9 cellular contexts compared by ENCODE assay signal in genomic region chr1:223233410-223234163, GRCh38.
DNase-seq lines count a peak whose midpoint lies in the region; ATAC-seq and TF ChIP-seq lines count a peak whose summit lies in the region.
"Had no signal": no experiment of that assay in that cellular context is flagged by ENCODE, and none has a peak within 500 bp of the region (broad histone marks: within the 10 kb centered on the region; RNA-seq: fewer than 3 reads in every experiment).

No MANE protein-coding gene starts in this region.

- no peaks in the 10 kb centered on the region for H3K36me3 Mint-ChIP-seq in activated T-cell treated with anti-CD3 and anti-CD28 coated beads, Interleukin-2, amount 50 U/mL, for 4 hours (ENCODE audit: insufficient read depth)
- peaks cover 2% of the 10 kb centered on the region for H3K36me3 Mint-ChIP-seq in activated naive CD8-positive, alpha-beta T cell treated with anti-CD3 and anti-CD28 coated beads, Interleukin-2, amount 50 U/mL, for 24 hours (ENCODE audit: low read depth)

- peaks cover 21% of the 10 kb centered on the region for H3K9me3 Mint-ChIP-seq in activated T-cell treated with anti-CD3 and anti-CD28 coated beads, Interleukin-2, amount 50 U/mL, for 4 hours
- H3K9me3 Mint-ChIP-seq in activated naive CD8-positive, alpha-beta T cell treated with anti-CD3 and anti-CD28 coated beads, Interleukin-2, amount 50 U/mL, for 24 hours, result peaks cover 19% of the 10 kb centered on the region

- H3K4me3 ChIP-seq in left ventricle myocardium inferior, result no peak overlapping the region
- H3K4me3 ChIP-seq in upper lobe of left lung, result no peak overlapping the region

- no peak overlapping the region for H3K4me3 Mint-ChIP-seq in activated T-cell treated with anti-CD3 and anti-CD28 coated beads, Interleukin-2, amount 50 U/mL, for 4 hours
- H3K4me3 Mint-ChIP-seq in activated naive CD8-positive, alpha-beta T cell treated with anti-CD3 and anti-CD28 coated beads, Interleukin-2, amount 50 U/mL, for 24 hours, result no peak overlapping the region

- peak; percentile 19 to 39 for ATAC-seq in activated T-cell treated with anti-CD3 and anti-CD28 coated beads, Interleukin-2, amount 50 U/mL, for 4 hours
- ATAC-seq in activated naive CD8-positive, alpha-beta T cell treated with anti-CD3 and anti-CD28 coated beads, Interleukin-2, amount 50 U/mL, for 24 hours, result peak; percentile 54
- ATAC-seq in upper lobe of left lung (ENCODE audit: low FRiP score in 2 of 2), result peak; percentile 17 to 78
- no peak for ATAC-seq in GM21786 (IDR thresholded peaks at IDR 0.05; ENCODE audit: unreplicated experiment)
- no peak for ATAC-seq in HG03378 (IDR thresholded peaks at IDR 0.05; ENCODE audit: unreplicated experiment)

- TF ChIP-seq CTCF in left ventricle myocardium inferior (IDR thresholded peaks at IDR 0.05; ENCODE audit: borderline replicate concordance), result no peak
- no peak for TF ChIP-seq CTCF in upper lobe of left lung (IDR thresholded peaks at IDR 0.05)

- H3K27ac Mint-ChIP-seq in activated naive CD8-positive, alpha-beta T cell treated with anti-CD3 and anti-CD28 coated beads, Interleukin-2, amount 50 U/mL, for 24 hours, result peak overlapping the region; percentile 72

- 51 to 52% methylated on average over 11 of the region's 11 CpGs for WGBS in upper lobe of left lung, 2 donors

- H3K27me3 Mint-ChIP-seq in activated T-cell treated with anti-CD3 and anti-CD28 coated beads, Interleukin-2, amount 50 U/mL, for 4 hours (ENCODE audit: low read depth), result no peaks in the 10 kb centered on the region
- no peaks in the 10 kb centered on the region for H3K27me3 Mint-ChIP-seq in activated naive CD8-positive, alpha-beta T cell treated with anti-CD3 and anti-CD28 coated beads, Interleukin-2, amount 50 U/mL, for 24 hours

- H3K27ac ChIP-seq in left ventricle myocardium inferior (replicated peaks), result peak overlapping the region; percentile 71
- no peak overlapping the region for H3K27ac ChIP-seq in upper lobe of left lung

- H3K27me3 ChIP-seq in left ventricle myocardium inferior (ENCODE audit: low read depth) (no peaks in the 10 kb centered on the region), upper lobe of left lung (no peaks in the 10 kb centered on the region)

- H3K36me3 ChIP-seq in left ventricle myocardium inferior (no peaks in the 10 kb centered on the region), upper lobe of left lung (no peaks in the 10 kb centered on the region)

- no peak for TF ChIP-seq POLR2A in upper lobe of left lung (IDR thresholded peaks at IDR 0.05)

- TF ChIP-seq EP300 in upper lobe of left lung (IDR thresholded peaks at IDR 0.05), result no peak

- no peak for DNase-seq in activated T-cell treated with anti-CD3 and anti-CD28 coated beads, Interleukin-2, amount 50 U/mL, for 4 hours
- DNase-seq in activated T-cell treated with anti-CD3 and anti-CD28 coated beads, Interleukin-2, amount 50 U/mL, for 1 hour, result no peak
- DNase-seq in activated naive CD8-positive, alpha-beta T cell treated with anti-CD3 and anti-CD28 coated beads, Interleukin-2, amount 50 U/mL, for 24 hours, result no peak
- DNase-seq in left ventricle myocardium inferior (no peak), upper lobe of left lung (no peak), NCI-H146 treated with DMSO at 0.1 percent for 48 hours (lab: John Stamatoyannopoulos, UW; ENCODE audit: unreplicated experiment) (no peak)
- DNase-seq: DMS79 treated with DMSO at 0.1 percent for 48 hours had no signal

- peaks cover 61% of the 10 kb centered on the region for H3K4me1 Mint-ChIP-seq in activated T-cell treated with anti-CD3 and anti-CD28 coated beads, Interleukin-2, amount 50 U/mL, for 4 hours (ENCODE audit: low read depth)
- H3K4me1 Mint-ChIP-seq in activated naive CD8-positive, alpha-beta T cell treated with anti-CD3 and anti-CD28 coated beads, Interleukin-2, amount 50 U/mL, for 24 hours, result peaks cover 62% of the 10 kb centered on the region

- H3K4me1 ChIP-seq in left ventricle myocardium inferior (peaks cover 24% of the 10 kb centered on the region), upper lobe of left lung (peaks cover 0 to 7% (median 2%) of the 10 kb centered on the region in 4 donors)

- H3K9me3 ChIP-seq in left ventricle myocardium inferior (replicated peaks) (peaks cover 32% of the 10 kb centered on the region), upper lobe of left lung (no peaks in the 10 kb centered on the region)

- intact Hi-C loops in left ventricle myocardium inferior (cut with micrococcal nuclease), result no loop called here

Comparison
In these comparisons a context has a peak if more than half of its experiments do, and no peak if none do; other contexts are left out.
1. ATAC-seq: peak in activated T-cell treated with anti-CD3 and anti-CD28 coated beads, Interleukin-2, amount 50 U/mL, for 4 hours (2 of 2), activated naive CD8-positive, alpha-beta T cell treated with anti-CD3 and anti-CD28 coated beads, Interleukin-2, amount 50 U/mL, for 24 hours (single experiment) and upper lobe of left lung (2 of 2); none in GM21786 (single experiment) and HG03378 (single experiment).